In genomic region chr3:126431103-126431534, GRCh38 we compare ENCODE assay signal across 18 cellular contexts. TPM values are rescaled to one million over a fixed set of nuclear protein-coding genes. Genes with fewer than 3 reads are reported as not detected.
DNase-seq lines count a peak whose midpoint lies in the region; ATAC-seq and TF ChIP-seq lines count a peak whose summit lies in the region.
"Had no signal": no experiment of that assay in that cellular context is flagged by ENCODE, and none has a peak within 500 bp of the region (broad histone marks: within the 10 kb centered on the region; RNA-seq: fewer than 3 reads in every experiment).

No MANE protein-coding gene starts in this region.

- in situ Hi-C loops in ACHN (cut with HindIII; ENCODE audit: low pct_ligation_motif_present, low pct_unique_long_range_greater_than_20kb, low sequenced_read_pairs) = no loop called here

- H3K27ac ChIP-seq in OCI-LY3 (ENCODE audit: low read length) (peak overlapping the region; percentile 77), smooth muscle cell (ENCODE audit: low read depth) (no peak overlapping the region)
- H3K27ac ChIP-seq: neutrophil had no signal

- H3K9me3 Mint-ChIP-seq in activated T-helper 2 cell treated with anti-CD3 and anti-CD28 coated beads, Interferon-gamma antibody, Interleukin-2, Interleukin-4, amounts not matched to agents 10 μg/mL and 5 μg/mL and 100 μg/mL, durations not matched to agents 14 hours and 24 hours and 36 hours = peaks cover 13% of the 10 kb centered on the region

- no peak overlapping the region for H3K27ac Mint-ChIP-seq in activated T-helper 2 cell treated with anti-CD3 and anti-CD28 coated beads, Interferon-gamma antibody, Interleukin-2, Interleukin-4, amounts not matched to agents 10 μg/mL and 5 μg/mL and 100 μg/mL, durations not matched to agents 14 hours and 24 hours and 36 hours
- H3K27ac Mint-ChIP-seq: activated T-helper 1 cell treated with anti-CD3 and anti-CD28 coated beads, Interleukin-12 subunit alpha, Interleukin-12 subunit beta, Interleukin-2, Interleukin-4 antibody, amounts not matched to agents 30 ng/mL and 10 ng/mL and 1 ng/mL, durations not matched to agents 14 hours and 24 hours and 36 hours; IgD-negative memory B cell; WTC11 had no signal

- H3K9ac ChIP-seq in OCI-LY3 (ENCODE audit: low read length) (peak overlapping the region; percentile 27; the same call in 1 of the 2 replicates), smooth muscle cell (ENCODE audit: low read depth) (no peak overlapping the region)

- H3K79me2 ChIP-seq in OCI-LY3 (ENCODE audit: low read length) (no peaks in the 10 kb centered on the region), smooth muscle cell (ENCODE audit: low read depth) (no peaks in the 10 kb centered on the region)

- H3K4me2 ChIP-seq in OCI-LY3 (ENCODE audit: low read length) (peak overlapping the region; percentile 56), smooth muscle cell (no peak overlapping the region)

- H3K4me3 ChIP-seq in GM12865 (ENCODE audit: low read depth, low read length) (no peak overlapping the region), OCI-LY3 (ENCODE audit: low read length) (peak overlapping the region; percentile 9; the same call in 1 of the 2 replicates), foreskin fibroblast (ENCODE audit: low read depth in 1 of 2, low read length in 2 of 2) (no peak overlapping the region), smooth muscle cell (no peak overlapping the region)

- DNase-seq in GM12865 (ENCODE audit: low read depth) (peak; percentile 67), ACHN (no peak), foreskin fibroblast (no peak), smooth muscle cell (lab: John Stamatoyannopoulos, UW; ENCODE audit: unreplicated experiment) (no peak)
- no peak for DNase-seq in activated T-helper 2 cell treated with anti-CD3 and anti-CD28 coated beads, Interferon-gamma antibody, Interleukin-2, Interleukin-4, amounts not matched to agents 10 μg/mL and 5 μg/mL and 100 μg/mL, durations not matched to agents 14 hours and 24 hours and 36 hours (ENCODE audit: low spot score)
- DNase-seq: NCI-H1417 treated with DMSO at 0.1 percent for 48 hours; stimulated activated CD4-positive, alpha-beta T cell treated with anti-CD3 and anti-CD28 coated beads, Interleukin-15, amount 100 ng/mL, for 24 hours had no signal

- no peak overlapping the region for H3K4me3 Mint-ChIP-seq in activated T-helper 2 cell treated with anti-CD3 and anti-CD28 coated beads, Interferon-gamma antibody, Interleukin-2, Interleukin-4, amounts not matched to agents 10 μg/mL and 5 μg/mL and 100 μg/mL, durations not matched to agents 14 hours and 24 hours and 36 hours (ENCODE audit: low read depth)
- H3K4me3 Mint-ChIP-seq: activated T-helper 1 cell treated with anti-CD3 and anti-CD28 coated beads, Interleukin-12 subunit alpha, Interleukin-12 subunit beta, Interleukin-2, Interleukin-4 antibody, amounts not matched to agents 30 ng/mL and 10 ng/mL and 1 ng/mL, durations not matched to agents 14 hours and 24 hours and 36 hours; IgD-negative memory B cell; WTC11 had no signal

- peaks cover 4% of the 10 kb centered on the region; the same call in 1 of the 2 replicates for H3K9me3 ChIP-seq in OCI-LY3 (ENCODE audit: insufficient read depth, low read length)
- H3K9me3 ChIP-seq in smooth muscle cell (replicated peaks; ENCODE audit: low read depth) = no peaks in the 10 kb centered on the region
- H3K9me3 ChIP-seq: neutrophil had no signal

- ATAC-seq in GM19035 (IDR thresholded peaks at IDR 0.05; ENCODE audit: unreplicated experiment) (peak; percentile 47), HG02642 (IDR thresholded peaks at IDR 0.05; ENCODE audit: poor library complexity, unreplicated experiment) (peak; percentile 82)
- ATAC-seq: WTC11 had no signal

- H3K27me3 Mint-ChIP-seq in activated T-helper 2 cell treated with anti-CD3 and anti-CD28 coated beads, Interferon-gamma antibody, Interleukin-2, Interleukin-4, amounts not matched to agents 10 μg/mL and 5 μg/mL and 100 μg/mL, durations not matched to agents 14 hours and 24 hours and 36 hours (ENCODE audit: low read depth) = no peaks in the 10 kb centered on the region

- H3K36me3 ChIP-seq in OCI-LY3 (replicated peaks; ENCODE audit: low read depth, low read length) = peaks cover 16% of the 10 kb centered on the region
- no peaks in the 10 kb centered on the region for H3K36me3 ChIP-seq in smooth muscle cell (ENCODE audit: low read depth)

- H4K20me1 ChIP-seq in OCI-LY3 (ENCODE audit: insufficient read depth, low read length) (no peaks in the 10 kb centered on the region), smooth muscle cell (ENCODE audit: low read depth) (no peaks in the 10 kb centered on the region)

- no peaks in the 10 kb centered on the region for H3F3A ChIP-seq in smooth muscle cell (ENCODE audit: low read depth)

- TF ChIP-seq CTCF in GM12865 (IDR thresholded peaks at IDR 0.05; ENCODE audit: insufficient read depth, low read depth, low read length, missing control alignments) (no peak), OCI-LY3 (IDR thresholded peaks at IDR 0.05; ENCODE audit: low read depth, low read length) (no peak), foreskin fibroblast (IDR thresholded peaks at IDR 0.05; ENCODE audit: low read depth, low read length) (no peak), smooth muscle cell (IDR thresholded peaks at IDR 0.05; ENCODE audit: borderline replicate concordance, insufficient read depth, poor library complexity, severe bottlenecking) (no peak)

- intact Hi-C loops in activated T-helper 2 cell treated with anti-CD3 and anti-CD28 coated beads, Interferon-gamma antibody, Interleukin-2, Interleukin-4, amounts not matched to agents 10 μg/mL and 5 μg/mL and 100 μg/mL, durations not matched to agents 14 hours and 24 hours and 36 hours (cut with micrococcal nuclease) = no loop called here

- H2AFZ ChIP-seq in OCI-LY3 (ENCODE audit: low read depth, low read length) (no peak overlapping the region), smooth muscle cell (ENCODE audit: low read depth) (no peak overlapping the region)

- no peaks in the 10 kb centered on the region for H3K36me3 Mint-ChIP-seq in activated T-helper 2 cell treated with anti-CD3 and anti-CD28 coated beads, Interferon-gamma antibody, Interleukin-2, Interleukin-4, amounts not matched to agents 10 μg/mL and 5 μg/mL and 100 μg/mL, durations not matched to agents 14 hours and 24 hours and 36 hours (ENCODE audit: low read depth)

- no peaks in the 10 kb centered on the region for H3K27me3 ChIP-seq in OCI-LY3 (ENCODE audit: low read depth, low read length)
- H3K27me3 ChIP-seq in smooth muscle cell (ENCODE audit: low read depth) = no peaks in the 10 kb centered on the region
- H3K27me3 ChIP-seq: neutrophil had no signal

- WGBS in smooth muscle cell (ENCODE audit: low lambda C conversion rate) = 91% methylated on average over 1 of the region's 1 CpG

- H3K4me1 ChIP-seq in OCI-LY3 (ENCODE audit: low read length) = peaks cover 21% of the 10 kb centered on the region
- no peaks in the 10 kb centered on the region for H3K4me1 ChIP-seq in smooth muscle cell (ENCODE audit: low read depth)

- peaks cover 1% of the 10 kb centered on the region for H3K4me1 Mint-ChIP-seq in activated T-helper 2 cell treated with anti-CD3 and anti-CD28 coated beads, Interferon-gamma antibody, Interleukin-2, Interleukin-4, amounts not matched to agents 10 μg/mL and 5 μg/mL and 100 μg/mL, durations not matched to agents 14 hours and 24 hours and 36 hours (ENCODE audit: low read depth)
- H3K4me1 Mint-ChIP-seq: WTC11 had no signal

RNA-seq across cellular contexts. Expression of gene CFAP100, which starts 36.4 kb away (rescaled TPM):
- not detected in 2 replicates for total RNA-seq in smooth muscle cell
- polyA plus RNA-seq in smooth muscle cell = not detected in 2 replicates
- total RNA-seq in activated T-helper 2 cell treated with anti-CD3 and anti-CD28 coated beads, Interferon-gamma antibody, Interleukin-2, Interleukin-4, amounts not matched to agents 10 μg/mL and 5 μg/mL and 100 μg/mL, durations not matched to agents 14 hours and 24 hours and 36 hours = not detected in 2 replicates
- total RNA-seq: activated T-helper 1 cell treated with anti-CD3 and anti-CD28 coated beads, Interleukin-12 subunit alpha, Interleukin-12 subunit beta, Interleukin-2, Interleukin-4 antibody, amounts not matched to agents 30 ng/mL and 10 ng/mL and 1 ng/mL, durations not matched to agents 14 hours and 24 hours and 36 hours; bronchial epithelial cell; Daoy; lower leg skin; WTC11 had no signal
- polyA plus RNA-seq: BJ, IgD-negative memory B cell had no signal

RNA-seq across cellular contexts. Expression of gene ZXDC, which starts 44.6 kb away (rescaled TPM):
- 18.8 and 20.4 TPM in 2 replicates for total RNA-seq in smooth muscle cell
- 9.2 and 16.2 TPM in 2 replicates for polyA plus RNA-seq in smooth muscle cell
- 26.1 and 27.0 TPM in 2 replicates for total RNA-seq in activated T-helper 2 cell treated with anti-CD3 and anti-CD28 coated beads, Interferon-gamma antibody, Interleukin-2, Interleukin-4, amounts not matched to agents 10 μg/mL and 5 μg/mL and 100 μg/mL, durations not matched to agents 14 hours and 24 hours and 36 hours
